15 cellular contexts compared by ENCODE assay signal in genomic region chr2:239154971-239155805, GRCh38.
DNase-seq lines count a peak whose midpoint lies in the region; ATAC-seq and TF ChIP-seq lines count a peak whose summit lies in the region.
"Had no signal": no experiment of that assay in that cellular context is flagged by ENCODE, and none has a peak within 500 bp of the region (broad histone marks: within the 10 kb centered on the region; RNA-seq: fewer than 3 reads in every experiment).

No MANE protein-coding gene starts in this region.

- no peaks in the 10 kb centered on the region for H3K27me3 ChIP-seq in layer of hippocampus (ENCODE audit: control insufficient read depth, insufficient read depth, low read length)

- H3K36me3 Mint-ChIP-seq in CD14-positive monocyte = peaks cover 81 to 92% of the 10 kb centered on the region in 2 donors
- H3K36me3 Mint-ChIP-seq in T-helper 17 cell (ENCODE audit: low read depth) = peaks cover 3% of the 10 kb centered on the region

- no peak for TF ChIP-seq CTCF in CD14-positive monocyte (IDR thresholded peaks at IDR 0.05)

- no peak overlapping the region for H3K4me3 Mint-ChIP-seq in CD14-positive monocyte
- no peak overlapping the region for H3K4me3 Mint-ChIP-seq in T-helper 17 cell
- H3K4me3 Mint-ChIP-seq: memory B cell had no signal

- H3K27ac Mint-ChIP-seq in CD14-positive monocyte = peak overlapping the region in 4 of 7 donors; percentile 45 to 85 (median 64)
- H3K27ac Mint-ChIP-seq in T-helper 17 cell = no peak overlapping the region
- H3K27ac Mint-ChIP-seq: memory B cell had no signal

- H3K27me3 Mint-ChIP-seq in CD14-positive monocyte (ENCODE audit: low read depth in 3 of 3) (no peaks in the 10 kb centered on the region), T-helper 17 cell (no peaks in the 10 kb centered on the region)
- H3K27me3 Mint-ChIP-seq: memory B cell had no signal

- no peaks in the 10 kb centered on the region for H3K4me1 Mint-ChIP-seq in CD14-positive monocyte
- H3K4me1 Mint-ChIP-seq in T-helper 17 cell = peaks cover 4% of the 10 kb centered on the region

- peak overlapping the region; percentile 90 for H3K27ac ChIP-seq in layer of hippocampus (ENCODE audit: low read depth, low read length)

- peaks cover 0 to 2% (median 0%) of the 10 kb centered on the region in 7 donors for H3K9me3 Mint-ChIP-seq in CD14-positive monocyte

- peak; percentile 81 for ATAC-seq in sciatic nerve
- ATAC-seq in T-helper 17 cell = no peak

- no peaks in the 10 kb centered on the region for H3K9me3 ChIP-seq in T-helper 17 cell (ENCODE audit: control insufficient read depth, low read length, poor library complexity, severe bottlenecking)

- intact Hi-C loops in CD14-positive monocyte (cut with micrococcal nuclease) (no loop called here), sciatic nerve (cut with DNase I) (no loop called here)

- peak; percentile 41 for DNase-seq in CD14-positive monocyte (ENCODE audit: low spot score)
- peak in 50 of 56 donors; percentile 17 to 93 (median 73) for DNase-seq in amygdala (lab: John Stamatoyannopoulos, UW)
- DNase-seq in sciatic nerve (ENCODE audit: low spot score) = peak; percentile 63
- DNase-seq in T-helper 17 cell = no peak
- no peak for DNase-seq in NCI-H1092 (lab: John Stamatoyannopoulos, UW)
- DNase-seq in effector CD8-positive, alpha-beta T cell (lab: John Stamatoyannopoulos, UW) = no peak
- DNase-seq in DMS79 treated with DMSO at 0.1 percent for 48 hours (lab: John Stamatoyannopoulos, UW) = no peak
- DNase-seq: activated CD4-positive, alpha-beta T cell treated with anti-CD3 and anti-CD28 coated beads, Interleukin-2, amount 50 U/mL, for 48 hours; activated gamma-delta T cell treated with Interleukin-2 at 50 U/mL for 16 hours; MM.1S; NCI-H2171 treated with DMSO at 0.1 percent for 48 hours; occipital lobe; SIG-M5 had no signal

Comparison
In these comparisons a context has a peak if more than half of its experiments do, and no peak if none do; other contexts are left out.
1. DNase-seq: peak in CD14-positive monocyte (single experiment), amygdala (50 of 56) and sciatic nerve (single experiment); none in T-helper 17 cell (0 of 3), NCI-H1092 (single experiment), effector CD8-positive, alpha-beta T cell (single experiment) and DMS79 treated with DMSO at 0.1 percent for 48 hours (single experiment).